Comparison of ENCODE assay signal across 8 cellular contexts in the genomic region with DNA sequence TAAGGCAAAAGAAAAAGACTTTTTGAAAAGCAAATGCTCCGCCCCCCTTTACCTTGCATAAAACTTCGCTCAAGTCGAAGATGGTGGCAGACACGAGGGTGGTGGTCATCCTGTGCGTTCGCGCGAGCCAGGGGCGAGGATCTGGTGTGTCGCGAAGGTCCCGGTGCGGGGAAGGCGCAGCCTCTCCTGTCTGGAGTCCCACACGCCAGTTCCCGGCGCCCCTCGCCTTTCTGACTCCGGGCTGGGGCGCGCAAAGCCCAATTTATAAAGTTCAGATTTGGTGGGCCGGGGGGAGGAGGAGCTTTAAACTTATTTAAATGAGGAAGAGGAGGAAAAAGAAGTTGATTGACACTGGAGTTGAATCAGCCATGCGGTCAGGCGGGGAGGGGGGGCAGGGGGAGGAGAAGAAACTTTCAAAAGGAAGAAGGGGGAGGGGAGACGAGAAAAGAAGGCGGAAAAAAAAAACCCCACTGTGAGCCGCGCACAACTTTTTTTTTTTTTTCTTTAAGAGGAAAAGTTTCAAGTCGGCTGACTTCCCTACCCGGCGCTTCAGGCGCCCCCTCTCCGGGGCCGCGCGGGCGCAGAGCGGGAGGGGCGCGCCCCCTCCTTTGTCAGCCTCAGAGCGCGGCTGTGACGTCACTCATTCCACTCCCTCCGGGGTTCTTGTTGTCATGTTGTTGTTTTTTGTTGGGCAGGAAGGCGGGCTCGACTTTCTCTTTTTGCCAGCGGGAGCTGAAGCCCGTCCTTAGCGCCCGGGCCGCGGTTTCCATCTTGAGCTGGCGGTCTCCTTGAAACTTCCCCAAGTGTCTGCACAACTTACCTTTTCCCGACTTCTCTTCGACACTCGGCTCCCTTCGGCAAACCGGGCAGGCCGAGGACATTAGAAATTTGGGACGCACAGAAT. TPM values are rescaled to one million over a fixed set of nuclear protein-coding genes. Genes with fewer than 3 reads are reported as not detected.
DNase-seq lines count a peak whose midpoint lies in the region; ATAC-seq and TF ChIP-seq lines count a peak whose summit lies in the region.

A gene with protein sequence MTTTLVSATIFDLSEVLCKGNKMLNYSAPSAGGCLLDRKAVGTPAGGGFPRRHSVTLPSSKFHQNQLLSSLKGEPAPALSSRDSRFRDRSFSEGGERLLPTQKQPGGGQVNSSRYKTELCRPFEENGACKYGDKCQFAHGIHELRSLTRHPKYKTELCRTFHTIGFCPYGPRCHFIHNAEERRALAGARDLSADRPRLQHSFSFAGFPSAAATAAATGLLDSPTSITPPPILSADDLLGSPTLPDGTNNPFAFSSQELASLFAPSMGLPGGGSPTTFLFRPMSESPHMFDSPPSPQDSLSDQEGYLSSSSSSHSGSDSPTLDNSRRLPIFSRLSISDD (minus strand): TSS at position 238 of the 904 bp plus-strand sequence. CDS start 129 bp downstream, at position 109.

- H3K9me3 ChIP-seq in effector memory CD4-positive, alpha-beta T cell (ENCODE audit: control insufficient read depth, low read length), result no peaks in the 10 kb centered on the region

- H3K36me3 ChIP-seq in effector memory CD4-positive, alpha-beta T cell (ENCODE audit: control insufficient read depth, insufficient read depth, low read length), result peaks cover 18% of the 10 kb centered on the region

- CTCF ChIA-PET in activated CD8-positive, alpha-beta memory T cell treated with anti-CD3 and anti-CD28 coated beads for 36 hours (lab: Charles Lee), result interaction anchor here (1.2 to 3.4 kb wide), 3 partner anchors 11 to 26 kb away, joined by 4 to 26 read pairs (median 5); no protein-coding TSS in a partner anchor

- peaks cover 42% of the 10 kb centered on the region for H3K4me1 ChIP-seq in effector memory CD4-positive, alpha-beta T cell (ENCODE audit: control insufficient read depth, insufficient read depth, low read length, poor library complexity, severe bottlenecking)

- TF ChIP-seq CTCF in GM12865 (IDR thresholded peaks at IDR 0.05; ENCODE audit: insufficient read depth, low read depth, low read length, missing control alignments), result no peak

- POLR2A ChIA-PET in activated CD8-positive, alpha-beta memory T cell treated with anti-CD3 and anti-CD28 coated beads for 36 hours (lab: Charles Lee), result interaction anchor here (0.6 to 7.0 kb wide), 14 partner anchors 8 to 585 kb away, joined by 3 to 106 read pairs (median 4); no protein-coding TSS in a partner anchor

- ATAC-seq in HG02852 (IDR thresholded peaks at IDR 0.05; ENCODE audit: unreplicated experiment), result peak; percentile 30

- peak within 1 kb of the TSS; percentile 59 for H3K4me3 ChIP-seq in GM12865 (ENCODE audit: low read depth, low read length)
- H3K4me3 ChIP-seq in effector memory CD4-positive, alpha-beta T cell (ENCODE audit: insufficient read depth, low read depth, low read length, poor library complexity, severe bottlenecking), result peak within 1 kb of the TSS; percentile 98

- H3K27me3 ChIP-seq in effector memory CD4-positive, alpha-beta T cell (replicated peaks; ENCODE audit: control insufficient read depth, insufficient read depth, low read length, poor library complexity, severe bottlenecking), result no peaks in the 10 kb centered on the region

- peak within 1 kb of the TSS; percentile 100 for H3K27ac ChIP-seq in effector memory CD4-positive, alpha-beta T cell (ENCODE audit: insufficient read depth, low read length, poor library complexity, severe bottlenecking)

- peak; percentile 96 for DNase-seq in GM12865 (ENCODE audit: low read depth)
- DNase-seq in NCI-H69 (lab: John Stamatoyannopoulos, UW), result peak; percentile 64
- DNase-seq in effector memory CD4-positive, alpha-beta T cell, result peak; percentile 93 to 95 (median 94)
- peak; percentile 95 to 98 for DNase-seq in lung microvascular endothelial cell (ENCODE audit: low read depth in 2 of 2)
- peak; percentile 74 to 90 (median 87) for DNase-seq in stimulated activated CD4-positive, alpha-beta T cell treated with anti-CD3 and anti-CD28 coated beads, TNF-alpha, amount 100 ng/mL, for 4 hours (ENCODE audit: low read depth in 3 of 3)
- DNase-seq in NCI-H1436 (lab: John Stamatoyannopoulos, UW), result no peak

RNA-seq across cellular contexts. Expression of the gene that starts here (rescaled TPM):
- total RNA-seq in activated CD8-positive, alpha-beta memory T cell treated with anti-CD3 and anti-CD28 coated beads for 36 hours, result 100 to 1,000 TPM; 107 to 109 TPM
- total RNA-seq in lung microvascular endothelial cell, result 5.7 and 8.7 TPM in 2 replicates

Comparison
In these comparisons a context has a peak if more than half of its experiments do, and no peak if none do; other contexts are left out.
1. RNA of the gene that starts here (total RNA-seq): 107 to 109 TPM in activated CD8-positive, alpha-beta memory T cell treated with anti-CD3 and anti-CD28 coated beads for 36 hours; 5.7 to 8.7 TPM in lung microvascular endothelial cell; every median in the first group is over 10 times any median in the second.